17 cellular contexts compared by ENCODE assay signal in the genomic region with DNA sequence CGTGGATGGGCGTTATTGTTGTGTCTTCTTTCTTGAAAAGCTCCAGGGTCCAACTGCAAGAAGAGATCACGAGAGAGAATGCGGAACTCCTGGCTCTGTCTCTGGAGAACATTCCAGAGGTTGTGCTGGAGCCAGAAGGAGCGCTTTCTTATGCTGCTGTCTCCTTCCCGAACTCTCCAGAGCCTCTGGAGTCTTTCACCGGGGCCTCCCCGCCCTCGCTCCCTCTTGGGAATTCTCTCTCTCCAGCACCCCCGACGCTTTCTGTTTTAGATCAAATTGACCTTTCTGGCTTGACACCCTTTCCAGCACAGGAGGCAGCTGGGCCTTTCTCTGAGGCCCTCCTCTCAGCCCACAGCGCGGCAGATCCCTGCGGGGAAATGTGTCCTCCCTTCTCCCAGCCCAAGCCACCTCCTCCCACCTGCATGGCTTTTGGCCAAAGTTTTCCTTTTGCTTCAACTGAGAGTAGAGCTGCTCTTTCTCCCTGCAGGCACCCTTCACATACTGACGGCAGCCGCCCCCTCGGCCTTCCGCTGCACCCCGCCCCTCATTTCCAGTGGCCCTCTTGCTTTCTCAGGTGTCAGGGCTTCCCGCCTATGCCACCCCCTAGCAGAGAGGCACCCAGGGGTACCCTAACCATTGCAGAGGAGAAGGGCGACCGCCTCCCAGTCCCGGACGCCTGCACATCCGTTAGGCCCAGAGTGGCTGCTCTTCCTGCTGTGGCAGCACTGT. TPM values are rescaled to one million over a fixed set of nuclear protein-coding genes. Genes with fewer than 3 reads are reported as not detected.
A peak's percentile ranks its signal among the peaks of the same experiment; 100 is the strongest.
DNase-seq lines count a peak whose midpoint lies in the region; ATAC-seq, FAIRE-seq and TF ChIP-seq lines count a peak whose summit lies in the region.
"Had no signal": no experiment of that assay in that cellular context is flagged by ENCODE, and none has a peak within 500 bp of the region (broad histone marks: within the 10 kb centered on the region; RNA-seq: fewer than 3 reads in every experiment).

No MANE protein-coding gene starts in this region.

- peaks cover 24% of the 10 kb centered on the region for H3K36me3 Mint-ChIP-seq in activated CD4-positive, alpha-beta memory T cell treated with anti-CD3 and anti-CD28 coated beads, Interleukin-2, amount 10 ng/mL, durations not matched to agents 7 days and 5 days (ENCODE audit: low read depth)
- H3K36me3 Mint-ChIP-seq in stimulated activated naive B cell treated with anti-CD40 and anti-IgM and Interleukin-4, amounts not matched to agents 10 μg/mL and 1 μg/mL and 100 μg/mL, for 72 hours, result peaks cover 0 to 8% of the 10 kb centered on the region in 2 donors

- no peaks in the 10 kb centered on the region for H3K4me1 ChIP-seq in keratinocyte (ENCODE audit: control insufficient read depth, extremely low read depth, insufficient read depth, low read length)
- H3K4me1 ChIP-seq: right atrium auricular region had no signal

- H3K36me3 ChIP-seq in keratinocyte (ENCODE audit: control insufficient read depth in 2 of 2, extremely low read depth in 1 of 2, insufficient read depth in 2 of 2, low read length in 2 of 2), result no peaks in the 10 kb centered on the region
- H3K36me3 ChIP-seq: right atrium auricular region had no signal

- H3K9ac ChIP-seq in keratinocyte (ENCODE audit: control insufficient read depth, extremely low read depth, insufficient read depth, low read length), result no peak overlapping the region

- peak overlapping the region; percentile 5 for H2AFZ ChIP-seq in keratinocyte (ENCODE audit: control insufficient read depth, low read length)

- no peaks in the 10 kb centered on the region for H4K20me1 ChIP-seq in keratinocyte (ENCODE audit: control insufficient read depth, extremely low read depth, insufficient read depth, low read length)

- CTCF ChIA-PET in activated CD4-positive, alpha-beta memory T cell treated with anti-CD3 and anti-CD28 coated beads, Interleukin-2, amount 10 ng/mL, durations not matched to agents 7 days and 5 days (lab: Charles Lee), result interaction anchor here (1.0 kb wide), 1 partner anchor 68 kb away, joined by 3 read pairs; no protein-coding TSS in a partner anchor

- ATAC-seq in stimulated activated naive B cell treated with anti-CD40 and anti-IgM and Interleukin-4, amounts not matched to agents 10 μg/mL and 1 μg/mL and 100 μg/mL, for 72 hours (replicated peaks), result no peak

- peaks cover 3% of the 10 kb centered on the region for H3K27me3 Mint-ChIP-seq in activated CD4-positive, alpha-beta memory T cell treated with anti-CD3 and anti-CD28 coated beads, Interleukin-2, amount 10 ng/mL, durations not matched to agents 7 days and 5 days
- H3K27me3 Mint-ChIP-seq in stimulated activated naive B cell treated with anti-CD40 and anti-IgM and Interleukin-4, amounts not matched to agents 10 μg/mL and 1 μg/mL and 100 μg/mL, for 72 hours, result no peaks in the 10 kb centered on the region

- peak overlapping the region; percentile 24 for H3K27ac Mint-ChIP-seq in activated CD4-positive, alpha-beta memory T cell treated with anti-CD3 and anti-CD28 coated beads, Interleukin-2, amount 10 ng/mL, durations not matched to agents 7 days and 5 days
- H3K27ac Mint-ChIP-seq in stimulated activated naive B cell treated with anti-CD40 and anti-IgM and Interleukin-4, amounts not matched to agents 10 μg/mL and 1 μg/mL and 100 μg/mL, for 72 hours, result peak overlapping the region; percentile 16

- H3K4me2 ChIP-seq in keratinocyte (ENCODE audit: control insufficient read depth, extremely low read depth, insufficient read depth, low read depth, low read length), result peak overlapping the region; percentile 41

- H3K9me3 Mint-ChIP-seq in activated CD4-positive, alpha-beta memory T cell treated with anti-CD3 and anti-CD28 coated beads, Interleukin-2, amount 10 ng/mL, durations not matched to agents 7 days and 5 days, result peaks cover 2% of the 10 kb centered on the region
- H3K9me3 Mint-ChIP-seq in stimulated activated naive B cell treated with anti-CD40 and anti-IgM and Interleukin-4, amounts not matched to agents 10 μg/mL and 1 μg/mL and 100 μg/mL, for 72 hours, result no peaks in the 10 kb centered on the region
- H3K9me3 Mint-ChIP-seq: central memory CD8-positive, alpha-beta T cell had no signal

- peaks cover 16% of the 10 kb centered on the region for H3K27me3 ChIP-seq in keratinocyte (ENCODE audit: control insufficient read depth, extremely low read depth, insufficient read depth, low read length)
- H3K27me3 ChIP-seq: right atrium auricular region had no signal

- no peak for FAIRE-seq in keratinocyte (lab: Jason Lieb, UNC)
- FAIRE-seq: G401.6, RCC 7860 had no signal

- peak overlapping the region; percentile 23 for H3K4me3 Mint-ChIP-seq in activated CD4-positive, alpha-beta memory T cell treated with anti-CD3 and anti-CD28 coated beads, Interleukin-2, amount 10 ng/mL, durations not matched to agents 7 days and 5 days
- peak overlapping the region; percentile 1 for H3K4me3 Mint-ChIP-seq in stimulated activated naive B cell treated with anti-CD40 and anti-IgM and Interleukin-4, amounts not matched to agents 10 μg/mL and 1 μg/mL and 100 μg/mL, for 72 hours
- H3K4me3 Mint-ChIP-seq: central memory CD8-positive, alpha-beta T cell had no signal

- POLR2A ChIA-PET in activated CD4-positive, alpha-beta memory T cell treated with anti-CD3 and anti-CD28 coated beads, Interleukin-2, amount 10 ng/mL, durations not matched to agents 7 days and 5 days (lab: Charles Lee), result interaction anchor here (0.9 kb wide), 1 partner anchor 26 kb away, joined by 4 read pairs; no protein-coding TSS in a partner anchor

- no peak for TF ChIP-seq CTCF in keratinocyte (optimal IDR thresholded peaks at IDR 0.05 in 1 of 3, IDR thresholded peaks at IDR 0.05 in 1 of 3, conservative IDR thresholded peaks at IDR 0.05 in 1 of 3; ENCODE audit: extremely low read depth in 1 of 3, insufficient read depth in 2 of 3, low read length in 3 of 3)

- no peaks in the 10 kb centered on the region for H3K9me3 ChIP-seq in keratinocyte (ENCODE audit: control insufficient read depth, low read depth, low read length)
- H3K9me3 ChIP-seq: right atrium auricular region had no signal

- H3K4me1 Mint-ChIP-seq in activated CD4-positive, alpha-beta memory T cell treated with anti-CD3 and anti-CD28 coated beads, Interleukin-2, amount 10 ng/mL, durations not matched to agents 7 days and 5 days, result peaks cover 89% of the 10 kb centered on the region
- peaks cover 68 to 96% of the 10 kb centered on the region in 2 donors for H3K4me1 Mint-ChIP-seq in stimulated activated naive B cell treated with anti-CD40 and anti-IgM and Interleukin-4, amounts not matched to agents 10 μg/mL and 1 μg/mL and 100 μg/mL, for 72 hours

- dilution Hi-C loops in keratinocyte (cut with MboI; ENCODE audit: extremely low pct_ligation_motif_present, low sequenced_read_pairs), result no loop called here

- no peak overlapping the region for H3K4me3 ChIP-seq in keratinocyte (ENCODE audit: control insufficient read depth in 2 of 3, extremely low read depth in 1 of 3, insufficient read depth in 2 of 3, low read depth in 1 of 3, low read length in 3 of 3)
- H3K4me3 ChIP-seq: right atrium auricular region had no signal

- H3K79me2 ChIP-seq in keratinocyte (ENCODE audit: control insufficient read depth, insufficient read depth, low read length), result no peaks in the 10 kb centered on the region

- peak; percentile 24 for DNase-seq in DMS79 treated with DMSO at 0.1 percent for 48 hours (lab: John Stamatoyannopoulos, UW)
- no peak for DNase-seq in DMS79 (lab: John Stamatoyannopoulos, UW)
- no peak for DNase-seq in activated CD4-positive, alpha-beta memory T cell treated with anti-CD3 and anti-CD28 coated beads, Interleukin-2, amount 10 ng/mL, durations not matched to agents 7 days and 5 days
- DNase-seq in keratinocyte (ENCODE audit: low read depth, low spot score), result no peak
- no peak for DNase-seq in stimulated activated naive B cell treated with anti-CD40 and anti-IgM and Interleukin-4, amounts not matched to agents 10 μg/mL and 1 μg/mL and 100 μg/mL, for 72 hours
- DNase-seq in COLO668 (lab: John Stamatoyannopoulos, UW; ENCODE audit: unreplicated experiment), result no peak
- DNase-seq in EL, result no peak
- DNase-seq in activated CD4-positive, alpha-beta T cell treated with anti-CD3 and anti-CD28 coated beads, Interleukin-2, amount 50 U/mL, for 4 hours, result no peak
- DNase-seq: activated effector memory CD4-positive, alpha-beta T cell treated with Interleukin-2 at 50 U/mL for 16 hours; NCI-H187 had no signal

- no peaks in the 10 kb centered on the region for H3K9me1 ChIP-seq in keratinocyte (ENCODE audit: control insufficient read depth, extremely low read depth, insufficient read depth, low read length)

- no peak overlapping the region for H3K27ac ChIP-seq in keratinocyte (ENCODE audit: control insufficient read depth, insufficient read depth, low read length)
- H3K27ac ChIP-seq: right atrium auricular region had no signal

RNA-seq across cellular contexts. Expression of gene CCR6, which starts 6.6 kb away (rescaled TPM):
- 10 to 100 TPM; 20.0 to 20.3 TPM for total RNA-seq in activated CD4-positive, alpha-beta memory T cell treated with anti-CD3 and anti-CD28 coated beads, Interleukin-2, amount 10 ng/mL, durations not matched to agents 7 days and 5 days
- polyA plus RNA-seq in keratinocyte, result not detected in 3 replicates
- polyA plus RNA-seq in keratinocyte (2011; ENCODE audit: low read depth), result not detected
- polyA plus RNA-seq in keratinocyte (2011; cell fraction: cytosol; rRNA removed), result not detected in 2 replicates
- not detected in 2 replicates for polyA plus RNA-seq in keratinocyte (2011; cell fraction: nucleus; rRNA removed)
- polyA plus RNA-seq in keratinocyte (2012; ENCODE audit: low replicate concordance), result not detected in 2 replicates
- polyA minus RNA-seq in keratinocyte, result not detected in 3 replicates
- polyA minus RNA-seq in keratinocyte (2011; cell fraction: cytosol; rRNA and poly(A)+ RNA removed), result not detected
- not detected in 2 replicates for polyA minus RNA-seq in keratinocyte (2011; cell fraction: nucleus; rRNA and poly(A)+ RNA removed)
- total RNA-seq: A172, lung microvascular endothelial cell had no signal

RNA-seq across cellular contexts. Expression of gene GPR31, which starts 41.5 kb away (rescaled TPM):
- not detected for total RNA-seq in activated CD4-positive, alpha-beta memory T cell treated with anti-CD3 and anti-CD28 coated beads, Interleukin-2, amount 10 ng/mL, durations not matched to agents 7 days and 5 days
- polyA plus RNA-seq in keratinocyte, result not detected in 3 replicates
- polyA plus RNA-seq in keratinocyte (2011; ENCODE audit: low read depth), result not detected
- not detected in 2 replicates for polyA plus RNA-seq in keratinocyte (2011; cell fraction: cytosol; rRNA removed)
- polyA plus RNA-seq in keratinocyte (2011; cell fraction: nucleus; rRNA removed), result not detected in 2 replicates
- polyA plus RNA-seq in keratinocyte (2012; ENCODE audit: low replicate concordance), result not detected in 2 replicates
- not detected in 3 replicates for polyA minus RNA-seq in keratinocyte
- not detected for polyA minus RNA-seq in keratinocyte (2011; cell fraction: cytosol; rRNA and poly(A)+ RNA removed)
- polyA minus RNA-seq in keratinocyte (2011; cell fraction: nucleus; rRNA and poly(A)+ RNA removed), result not detected in 2 replicates
- total RNA-seq: A172, HT1080, lung microvascular endothelial cell, right atrium auricular region had no signal
